Comparison of ENCODE assay signal across 29 cellular contexts in genomic region chr13:45895880-45896279, GRCh38. TPM values are rescaled to one million over a fixed set of nuclear protein-coding genes. Genes with fewer than 3 reads are reported as not detected.
"Had no signal": no experiment of that assay in that cellular context is flagged by ENCODE, and none has a peak within 500 bp of the region (broad histone marks: within the 10 kb centered on the region; RNA-seq: fewer than 3 reads in every experiment).

No MANE protein-coding gene starts in this region.

- H3K4me3 Mint-ChIP-seq: mesothelial cell of epicardium; naive B cell; natural killer cell; stimulated activated effector memory CD8-positive, alpha-beta T cell treated with anti-CD3 and anti-CD28 coated beads, Interleukin-12 subunit alpha, Interleukin-12 subunit beta, amount 100 ng/mL, for 72 hours; stimulated activated naive CD8-positive, alpha-beta T cell treated with anti-CD3 and anti-CD28 coated beads, Interleukin-15, Interleukin-2, amounts not matched to agents 100 ng/mL and 50 ng/mL, for 24 hours had no signal

- ATAC-seq: left cardiac atrium; left lung; natural killer cell; pancreas; right cardiac atrium; stimulated activated effector memory CD8-positive, alpha-beta T cell treated with anti-CD3 and anti-CD28 coated beads, Interleukin-12 subunit alpha, Interleukin-12 subunit beta, amount 100 ng/mL, for 72 hours had no signal

- H3K27me3 ChIP-seq: pancreas, sigmoid colon, upper lobe of right lung had no signal

- H3K4me3 ChIP-seq: left lung, lung, pancreas, prostate gland, sigmoid colon, spleen, suprapubic skin, thoracic aorta, tibial artery, upper lobe of right lung had no signal

- H3K36me3 ChIP-seq: left lung, pancreas, prostate gland, sigmoid colon, spleen, suprapubic skin, thoracic aorta, tibial artery, upper lobe of right lung had no signal

- H3K9me3 Mint-ChIP-seq: mesothelial cell of epicardium; natural killer cell; stimulated activated effector memory CD8-positive, alpha-beta T cell treated with anti-CD3 and anti-CD28 coated beads, Interleukin-12 subunit alpha, Interleukin-12 subunit beta, amount 100 ng/mL, for 72 hours; stimulated activated naive CD8-positive, alpha-beta T cell treated with anti-CD3 and anti-CD28 coated beads, Interleukin-15, Interleukin-2, amounts not matched to agents 100 ng/mL and 50 ng/mL, for 24 hours had no signal

- DNase-seq: hippocampal formation; kidney glomerular epithelial cell; left cardiac atrium; left lung; mesendoderm; naive B cell; natural killer cell; pancreas; posterior cingulate gyrus; retina; right cardiac atrium; sigmoid colon; small intestine; spleen; stimulated activated CD4-positive, alpha-beta T cell treated with anti-CD3 and anti-CD28 coated beads, Interleukin-4, amount 100 ng/mL, for 24 hours; stimulated activated naive CD4-positive, alpha-beta T cell; tibial artery; trophoblast cell; upper lobe of right lung had no signal

- H3K36me3 Mint-ChIP-seq: mesothelial cell of epicardium; naive B cell; natural killer cell; stimulated activated effector memory CD8-positive, alpha-beta T cell treated with anti-CD3 and anti-CD28 coated beads, Interleukin-12 subunit alpha, Interleukin-12 subunit beta, amount 100 ng/mL, for 72 hours had no signal

- H3K27ac Mint-ChIP-seq: mesothelial cell of epicardium; naive B cell; natural killer cell; stimulated activated effector memory CD8-positive, alpha-beta T cell treated with anti-CD3 and anti-CD28 coated beads, Interleukin-12 subunit alpha, Interleukin-12 subunit beta, amount 100 ng/mL, for 72 hours; stimulated activated naive CD8-positive, alpha-beta T cell treated with anti-CD3 and anti-CD28 coated beads, Interleukin-15, Interleukin-2, amounts not matched to agents 100 ng/mL and 50 ng/mL, for 24 hours had no signal

- H3K4me1 ChIP-seq: left lung, pancreas, prostate gland, spleen, suprapubic skin, tibial artery, upper lobe of right lung had no signal

- H3K27ac ChIP-seq: left lung, pancreas, prostate gland, sigmoid colon, spleen, suprapubic skin, thoracic aorta, tibial artery, upper lobe of right lung had no signal

- H3K9me3 ChIP-seq: left lung, pancreas, prostate gland, sigmoid colon, spleen, suprapubic skin, thoracic aorta, tibial artery, upper lobe of right lung had no signal

- H3K4me1 Mint-ChIP-seq: natural killer cell; stimulated activated effector memory CD8-positive, alpha-beta T cell treated with anti-CD3 and anti-CD28 coated beads, Interleukin-12 subunit alpha, Interleukin-12 subunit beta, amount 100 ng/mL, for 72 hours had no signal

RNA-seq across cellular contexts. Expression of gene SIAH3, which starts 44.3 kb away (rescaled TPM):
- total RNA-seq: left cardiac atrium, natural killer cell, osteoblast, right cardiac atrium, sigmoid colon, subcutaneous adipose tissue, thoracic aorta, upper lobe of right lung had no signal
- polyA plus RNA-seq: liver, pancreas, right cardiac atrium had no signal
